Comparison of ENCODE assay signal across 22 cellular contexts in the genomic region with DNA sequence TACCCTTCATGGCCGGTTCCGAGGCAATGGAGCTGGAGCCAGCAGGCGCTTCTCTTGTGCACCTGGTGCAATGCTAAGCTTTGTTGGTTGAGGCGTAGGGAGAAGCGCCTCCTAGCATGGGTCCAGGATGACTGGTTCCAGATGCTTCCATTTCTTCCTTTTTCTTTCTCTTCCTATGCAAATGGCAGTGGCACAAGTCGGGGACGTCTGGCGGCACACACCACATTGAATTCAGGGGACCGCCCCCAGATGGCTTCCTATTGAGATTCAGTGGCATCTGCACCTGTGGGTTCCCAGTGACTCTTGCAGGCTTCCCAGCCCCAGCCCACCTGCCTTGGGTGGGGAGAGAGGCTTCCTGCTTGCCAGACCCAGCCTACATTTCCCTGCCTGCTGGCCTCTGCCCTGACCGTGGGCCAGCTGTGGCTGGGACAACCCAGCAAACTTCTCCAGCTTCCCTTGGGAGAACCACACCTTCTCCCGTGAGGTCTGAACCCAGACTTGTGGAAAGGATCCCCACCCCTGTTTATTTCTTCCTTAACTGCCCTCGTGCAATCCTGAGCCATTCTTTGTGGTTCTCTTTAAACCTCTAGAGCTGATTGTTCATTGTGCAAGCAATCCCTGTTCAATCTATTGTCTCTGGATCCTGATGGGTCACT. TPM values are rescaled to one million over a fixed set of nuclear protein-coding genes. Genes with fewer than 3 reads are reported as not detected.
"Had no signal": no experiment of that assay in that cellular context is flagged by ENCODE, and none has a peak within 500 bp of the region (broad histone marks: within the 10 kb centered on the region; RNA-seq: fewer than 3 reads in every experiment).

No MANE protein-coding gene starts in this region.

RNA-seq across cellular contexts. Expression of a gene that starts 8.4 kb away (rescaled TPM):
- total RNA-seq: heart left ventricle; left cardiac atrium; left lung; liver; lower lobe of right lung; mesothelial cell of epicardium; mononuclear cell; myocyte; naive thymus-derived CD4-positive, alpha-beta T cell; natural killer cell treated with Interleukin-12 subunit alpha and Interleukin-12 subunit beta and Interleukin-15 and Interleukin-18, amount 100 ng/mL, for 72 hours; osteoblast; posterior vena cava; psoas muscle; skeletal muscle tissue; smooth muscle cell; subcutaneous adipose tissue; tibial nerve; ureter; uterus had no signal
- polyA plus RNA-seq: immature natural killer cell; liver; naive thymus-derived CD4-positive, alpha-beta T cell; neural cell; psoas muscle; smooth muscle cell had no signal

RNA-seq across cellular contexts. Expression of a gene that starts 53.7 kb away (rescaled TPM):
- polyA plus RNA-seq: immature natural killer cell, neural cell had no signal

RNA-seq across cellular contexts. Expression of a gene that starts 57.5 kb away (rescaled TPM):
- total RNA-seq: mammary epithelial cell, myocyte, osteoblast had no signal
- polyA plus RNA-seq: naive thymus-derived CD4-positive, alpha-beta T cell; neural cell had no signal
